In the genomic region with DNA sequence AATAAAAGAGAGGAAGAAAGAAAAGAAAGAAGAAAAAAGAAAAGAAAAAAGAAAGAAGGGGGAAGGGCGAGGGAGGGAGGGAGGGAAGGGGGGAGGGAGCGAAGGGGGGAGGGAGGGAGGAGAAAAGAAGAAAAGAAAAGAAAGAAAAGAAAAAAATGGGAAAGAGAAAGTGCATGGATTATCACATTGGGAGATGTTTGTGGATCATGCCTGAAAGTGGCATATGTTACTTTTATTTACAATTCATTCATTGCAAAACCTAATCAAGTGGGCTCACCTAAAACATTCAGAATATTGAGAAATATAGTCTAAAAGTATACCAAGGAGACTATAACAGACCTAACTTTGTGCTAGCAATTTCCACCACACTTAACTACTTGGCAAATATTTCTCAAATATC, we compare ENCODE assay signal across 28 cellular contexts.
"Had no signal": no experiment of that assay in that cellular context is flagged by ENCODE, and none has a peak within 500 bp of the region (broad histone marks: within the 10 kb centered on the region; RNA-seq: fewer than 3 reads in every experiment).

No MANE protein-coding gene starts in this region.

- H3K36me3 ChIP-seq: colonic mucosa, esophagus muscularis mucosa, esophagus squamous epithelium, gastroesophageal sphincter, heart left ventricle, heart right ventricle had no signal

- H3K9me3 Mint-ChIP-seq: dendritic cell treated with granulocyte-macrophage colony-stimulating factor and Interleukin-4, amounts not matched to agents 40 ng/mL and 50 ng/mL, for 4 days; endodermal cell had no signal

- FAIRE-seq: colon, endometrium, endothelial cell of umbilical vein, frontal cortex had no signal

- H3K4me3 Mint-ChIP-seq: dendritic cell treated with granulocyte-macrophage colony-stimulating factor and Interleukin-4, amounts not matched to agents 40 ng/mL and 50 ng/mL, for 4 days; effector memory CD8-positive, alpha-beta T cell; endodermal cell had no signal

- H3K4me3 ChIP-seq: colonic mucosa, coronary artery, dorsolateral prefrontal cortex, esophagus muscularis mucosa, esophagus squamous epithelium, gastroesophageal sphincter, heart left ventricle, heart right ventricle had no signal

- H3K27me3 Mint-ChIP-seq: dendritic cell treated with granulocyte-macrophage colony-stimulating factor and Interleukin-4, amounts not matched to agents 40 ng/mL and 50 ng/mL, for 4 days; effector memory CD8-positive, alpha-beta T cell had no signal

- H3K27ac Mint-ChIP-seq: dendritic cell treated with granulocyte-macrophage colony-stimulating factor and Interleukin-4, amounts not matched to agents 40 ng/mL and 50 ng/mL, for 4 days; effector memory CD8-positive, alpha-beta T cell; endodermal cell had no signal

- H3K9me3 ChIP-seq: colonic mucosa, esophagus muscularis mucosa had no signal

- DNase-seq: colonic mucosa; cortex of kidney; dermis blood vessel endothelial cell; dorsolateral prefrontal cortex; effector CD4-positive, alpha-beta T cell; effector CD8-positive, alpha-beta T cell; effector memory CD4-positive, alpha-beta T cell; effector memory CD8-positive, alpha-beta T cell; endodermal cell; erythroblast; esophagus squamous epithelium; foreskin fibroblast; foreskin keratinocyte; foreskin melanocyte; glutamatergic neuron; head of caudate nucleus; heart left ventricle; heart right ventricle had no signal

- H3K27me3 ChIP-seq: colonic mucosa, dorsolateral prefrontal cortex, esophagus muscularis mucosa, esophagus squamous epithelium, foreskin keratinocyte, gastroesophageal sphincter, heart left ventricle, heart right ventricle had no signal

- H3K4me1 ChIP-seq: colonic mucosa, esophagus muscularis mucosa, esophagus squamous epithelium, foreskin keratinocyte, gastroesophageal sphincter, heart left ventricle, heart right ventricle had no signal

- H3K27ac ChIP-seq: colonic mucosa, coronary artery, dorsolateral prefrontal cortex, epithelial cell of prostate, esophagus muscularis mucosa, esophagus squamous epithelium, foreskin keratinocyte, gastroesophageal sphincter, heart left ventricle, heart right ventricle had no signal

- ATAC-seq: effector memory CD8-positive, alpha-beta T cell; esophagus mucosa; foreskin keratinocyte; gastroesophageal sphincter; heart left ventricle; heart right ventricle had no signal
